9 cellular contexts compared by ENCODE assay signal in genomic region chr1:153566414-153567371, GRCh38. TPM values are rescaled to one million over a fixed set of nuclear protein-coding genes. Genes with fewer than 3 reads are reported as not detected.
DNase-seq lines count a peak whose midpoint lies in the region; ATAC-seq and TF ChIP-seq lines count a peak whose summit lies in the region.
"Had no signal": no experiment of that assay in that cellular context is flagged by ENCODE, and none has a peak within 500 bp of the region (broad histone marks: within the 10 kb centered on the region; RNA-seq: fewer than 3 reads in every experiment).

No MANE protein-coding gene starts in this region.

- H3K27me3 ChIP-seq in neutrophil, result no peaks in the 10 kb centered on the region

- H3K36me3 ChIP-seq in neutrophil, result no peaks in the 10 kb centered on the region

- ATAC-seq in HG02885 (IDR thresholded peaks at IDR 0.05; ENCODE audit: poor library complexity, unreplicated experiment), result no peak

- TF ChIP-seq CTCF in neutrophil (IDR thresholded peaks at IDR 0.05), result peak; percentile 17

- DNase-seq in DMS53 (lab: John Stamatoyannopoulos, UW) (peak; percentile 99), HT1080 (ENCODE audit: low read depth) (peak; percentile 99), SIG-M5 treated with dmso at 0.1 percent for 504 hours (lab: John Stamatoyannopoulos, UW; ENCODE audit: unreplicated experiment) (peak; percentile 99), activated gamma-delta T cell treated with Interleukin-2 at 50 U/mL for 16 hours (peak; percentile 88), fibroblast of the conjunctiva (ENCODE audit: low read depth) (peak; percentile 98), stromal cell of bone marrow (ENCODE audit: low read depth) (peak; percentile 94)

- H3K4me3 ChIP-seq in neutrophil (ENCODE audit: low read depth in 1 of 2, low read length in 1 of 2), result peak overlapping the region; percentile 47 to 54

- peaks cover 43% of the 10 kb centered on the region in 2 experiments for H3K4me1 ChIP-seq in neutrophil (ENCODE audit: control insufficient read depth in 1 of 2, insufficient read depth in 1 of 2, low read depth in 1 of 2, low read length in 1 of 2)

- no peaks in the 10 kb centered on the region for H3K9me3 ChIP-seq in neutrophil

- H3K27ac ChIP-seq in neutrophil, result peak overlapping the region; percentile 98

RNA-seq across cellular contexts. Expression of gene S100A2, which starts 1.0 kb away (rescaled TPM):
- 79.0 and 143 TPM in 2 replicates for total RNA-seq in HT1080 (2014; rRNA removed; shearing (Covaris generic))
- 95.4 and 136 TPM in 2 replicates for polyA plus RNA-seq in HT1080 (2015; cell fraction: cytosol; rRNA removed)
- 33.8 and 45.6 TPM in 2 replicates for polyA plus RNA-seq in HT1080 (2015; cell fraction: nucleus; rRNA removed)
- total RNA-seq: frontal cortex had no signal

RNA-seq across cellular contexts. Expression of gene S100A3, which starts 17.6 kb away (rescaled TPM):
- 9.6 and 14.4 TPM in 2 replicates for total RNA-seq in HT1080 (2014; rRNA removed; shearing (Covaris generic))
- polyA plus RNA-seq in HT1080 (2015; cell fraction: cytosol; rRNA removed), result 2.0 and 4.7 TPM in 2 replicates
- 5.3 and 7.3 TPM in 2 replicates for polyA plus RNA-seq in HT1080 (2015; cell fraction: nucleus; rRNA removed)
- total RNA-seq: frontal cortex had no signal

RNA-seq across cellular contexts. Expression of gene S100A4, which starts 21.1 kb away (rescaled TPM):
- total RNA-seq in HT1080 (2014; rRNA removed; shearing (Covaris generic)), result 25.4 and 29.0 TPM in 2 replicates
- polyA plus RNA-seq in HT1080 (2015; cell fraction: cytosol; rRNA removed), result 3.0 and 6.2 TPM in 2 replicates
- 0.99 and 2.7 TPM in 2 replicates for polyA plus RNA-seq in HT1080 (2015; cell fraction: nucleus; rRNA removed)

RNA-seq across cellular contexts. Expression of gene S100A5, which starts 26.0 kb away (rescaled TPM):
- total RNA-seq in HT1080 (2014; rRNA removed; shearing (Covaris generic)), result 0.53 and 2.4 TPM in 2 replicates
- polyA plus RNA-seq in HT1080 (2015; cell fraction: cytosol; rRNA removed), result 1.8 and 2.3 TPM in 2 replicates
- polyA plus RNA-seq in HT1080 (2015; cell fraction: nucleus; rRNA removed), result 0.67 and 1.1 TPM in 2 replicates
- total RNA-seq: frontal cortex had no signal

RNA-seq across cellular contexts. Expression of gene S100A6, which starts 30.9 kb away (rescaled TPM):
- total RNA-seq in HT1080 (2014; rRNA removed; shearing (Covaris generic)), result 1,050 and 1,792 TPM in 2 replicates
- polyA plus RNA-seq in HT1080 (2015; cell fraction: cytosol; rRNA removed), result 745 and 972 TPM in 2 replicates
- 321 and 373 TPM in 2 replicates for polyA plus RNA-seq in HT1080 (2015; cell fraction: nucleus; rRNA removed)
